Comparison of ENCODE assay signal across 1 cellular context in the genomic region with DNA sequence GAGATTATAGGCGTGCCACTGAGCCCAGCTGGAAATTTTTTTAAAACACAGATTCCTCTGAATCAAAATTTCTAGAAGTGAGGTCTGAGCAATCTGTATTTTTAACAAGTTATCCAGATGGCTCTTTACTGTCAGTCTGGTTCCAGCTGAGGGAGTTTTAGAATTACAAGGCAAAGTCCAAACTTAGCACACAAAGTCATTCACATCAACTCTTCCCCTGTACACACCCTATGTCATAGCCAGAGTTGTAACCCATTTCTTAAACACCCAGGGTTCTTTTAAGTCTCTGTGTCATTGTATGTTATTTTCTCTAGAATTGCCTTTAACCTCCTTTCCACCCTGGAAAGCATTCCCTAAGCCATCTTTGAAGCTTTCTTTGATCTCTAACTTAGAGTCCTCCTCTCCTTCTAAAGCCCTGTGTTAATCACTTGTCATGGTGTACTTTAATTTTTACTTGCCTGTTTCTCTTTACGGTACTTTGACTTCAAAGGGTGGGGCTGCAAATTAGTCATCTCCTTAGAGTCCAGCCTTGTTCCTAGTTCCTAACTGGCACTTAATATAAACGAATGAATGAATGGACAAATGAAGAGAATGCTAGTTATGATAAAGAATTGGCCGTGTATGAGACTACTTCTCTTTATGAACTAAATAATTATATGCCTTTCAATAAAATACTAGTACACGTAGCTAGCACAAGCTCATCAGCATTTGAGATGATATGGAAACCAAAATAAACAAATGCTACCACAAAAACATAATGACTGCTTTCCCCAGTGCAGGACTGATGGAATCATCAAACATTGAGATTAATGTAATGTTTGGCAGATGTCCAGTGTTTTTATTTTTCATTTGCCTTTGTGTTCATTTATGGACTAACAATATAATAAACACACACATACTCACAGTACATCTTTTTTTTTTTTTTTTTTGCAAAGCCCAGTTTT.
A peak's percentile ranks its signal among the peaks of the same experiment; 100 is the strongest.
TF ChIP-seq lines count a peak whose summit lies in the region.

No MANE protein-coding gene starts in this region.

TF ChIP-seq in HCT116, 20 proteins besides CTCF, POLR2A, EP300 and RAD21 (continued from another document):
- TF ChIP-seq, protein P1, sequence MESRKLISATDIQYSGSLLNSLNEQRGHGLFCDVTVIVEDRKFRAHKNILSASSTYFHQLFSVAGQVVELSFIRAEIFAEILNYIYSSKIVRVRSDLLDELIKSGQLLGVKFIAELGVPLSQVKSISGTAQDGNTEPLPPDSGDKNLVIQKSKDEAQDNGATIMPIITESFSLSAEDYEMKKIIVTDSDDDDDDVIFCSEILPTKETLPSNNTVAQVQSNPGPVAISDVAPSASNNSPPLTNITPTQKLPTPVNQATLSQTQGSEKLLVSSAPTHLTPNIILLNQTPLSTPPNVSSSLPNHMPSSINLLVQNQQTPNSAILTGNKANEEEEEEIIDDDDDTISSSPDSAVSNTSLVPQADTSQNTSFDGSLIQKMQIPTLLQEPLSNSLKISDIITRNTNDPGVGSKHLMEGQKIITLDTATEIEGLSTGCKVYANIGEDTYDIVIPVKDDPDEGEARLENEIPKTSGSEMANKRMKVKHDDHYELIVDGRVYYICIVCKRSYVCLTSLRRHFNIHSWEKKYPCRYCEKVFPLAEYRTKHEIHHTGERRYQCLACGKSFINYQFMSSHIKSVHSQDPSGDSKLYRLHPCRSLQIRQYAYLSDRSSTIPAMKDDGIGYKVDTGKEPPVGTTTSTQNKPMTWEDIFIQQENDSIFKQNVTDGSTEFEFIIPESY (IDR thresholded peaks at IDR 0.05; ENCODE audit: extremely low read depth, insufficient replicate concordance, low read length): no peak
- no peak for TF ChIP-seq ZFX (IDR thresholded peaks at IDR 0.05)
- TF ChIP-seq EZH2 (IDR thresholded peaks at IDR 0.05): no peak
- peak; percentile 96 for TF ChIP-seq TCF7L2 (IDR thresholded peaks at IDR 0.05; ENCODE audit: borderline replicate concordance, extremely low read depth, insufficient read depth, insufficient read length)
- peak; percentile 59 for TF ChIP-seq SRF (IDR thresholded peaks at IDR 0.05; ENCODE audit: low read depth)
- TF ChIP-seq ELF1 (IDR thresholded peaks at IDR 0.05; ENCODE audit: borderline replicate concordance, low read depth): no peak; the same call in 1 of the 2 replicates
- TF ChIP-seq CEBPB (IDR thresholded peaks at IDR 0.05; ENCODE audit: low read depth): peak; percentile 53; the same call in 1 of the 2 replicates
- TF ChIP-seq, protein P2, sequence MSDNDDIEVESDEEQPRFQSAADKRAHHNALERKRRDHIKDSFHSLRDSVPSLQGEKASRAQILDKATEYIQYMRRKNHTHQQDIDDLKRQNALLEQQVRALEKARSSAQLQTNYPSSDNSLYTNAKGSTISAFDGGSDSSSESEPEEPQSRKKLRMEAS (IDR thresholded peaks at IDR 0.05): peak; percentile 39; the same call in 1 of the 2 replicates
TF ChIP-seq in HCT116: peak in this region for 9.
